8 cellular contexts compared by ENCODE assay signal in the genomic region with DNA sequence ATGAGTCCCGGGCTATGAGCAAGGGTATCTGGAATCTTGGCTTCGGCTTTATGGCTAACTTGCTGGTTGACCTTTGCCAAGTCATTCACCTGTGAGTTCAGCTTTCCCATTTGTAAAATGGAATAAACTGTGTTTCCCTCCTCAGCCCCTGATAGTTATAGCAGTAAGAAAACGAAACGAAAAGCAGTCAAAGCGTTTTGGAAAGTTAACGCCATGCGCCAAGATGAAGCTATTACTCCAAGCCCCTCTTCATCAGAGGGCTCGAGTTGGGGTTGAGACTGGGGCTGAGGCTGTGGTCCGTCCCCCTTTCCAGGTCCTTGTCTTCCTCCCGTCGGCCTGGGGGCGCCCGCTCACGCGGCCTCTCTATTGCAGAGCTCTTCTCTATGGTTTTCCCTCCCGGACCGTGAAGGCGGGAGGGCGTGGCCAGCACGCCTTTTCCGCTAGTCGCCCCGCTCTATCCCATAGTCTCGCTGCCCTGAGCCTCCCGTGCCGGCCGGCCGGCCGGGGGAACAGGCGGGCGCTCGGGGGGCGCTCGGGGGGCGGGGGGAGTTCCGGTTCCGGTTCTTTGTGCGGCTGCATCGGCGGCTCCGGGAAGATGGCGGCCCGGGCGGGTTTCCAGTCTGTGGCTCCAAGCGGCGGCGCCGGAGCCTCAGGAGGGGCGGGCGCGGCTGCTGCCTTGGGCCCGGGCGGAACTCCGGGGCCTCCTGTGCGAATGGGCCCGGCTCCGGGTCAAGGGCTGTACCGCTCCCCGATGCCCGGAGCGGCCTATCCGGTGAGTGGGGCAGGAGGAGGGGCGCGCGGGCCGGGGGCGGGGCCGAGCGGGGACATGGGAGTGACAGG. TPM values are rescaled to one million over a fixed set of nuclear protein-coding genes. Genes with fewer than 3 reads are reported as not detected.
A peak's percentile ranks its signal among the peaks of the same experiment; 100 is the strongest.
DNase-seq lines count a peak whose midpoint lies in the region; ATAC-seq and TF ChIP-seq lines count a peak whose summit lies in the region.

SMARCD1 (plus strand) TSS at position 568 of the 840 bp plus-strand sequence; CDS start at position 596, 28 bp downstream.

- peak within 1 kb of the TSS; percentile 79 for H3K4me2 ChIP-seq in Karpas-422 (ENCODE audit: low read depth, low read length, poor library complexity, severe bottlenecking)

- no peaks in the 10 kb centered on the region for H3K27me3 Mint-ChIP-seq in natural killer cell (ENCODE audit: low read depth in 2 of 2)

- H3K4me1 ChIP-seq in Karpas-422 (ENCODE audit: low read length): peaks cover 48% of the 10 kb centered on the region

- peak within 1 kb of the TSS; percentile 91 for H3K27ac ChIP-seq in Karpas-422 (ENCODE audit: low read length)

- peaks cover 33 to 38% of the 10 kb centered on the region in 2 donors for H3K4me1 Mint-ChIP-seq in natural killer cell

- no peaks in the 10 kb centered on the region for H3K27me3 ChIP-seq in Karpas-422 (ENCODE audit: low read length)

- DNase-seq in DMS79 treated with DMSO at 0.1 percent for 48 hours (lab: John Stamatoyannopoulos, UW) (peak; percentile 96), Karpas-422 (peak; percentile 96), RPMI7951 (ENCODE audit: low read depth) (peak; percentile 87), fibroblast of mammary gland (ENCODE audit: low read depth) (peak; percentile 85), natural killer cell (peak; percentile 72)
- DNase-seq in activated T-helper 1 cell treated with anti-CD3 and anti-CD28 coated beads, Interleukin-2, amount 50 U/mL, for 16 hours (ENCODE audit: low read depth in 1 of 2, low spot score in 1 of 2): peak; percentile 71 to 79
- DNase-seq in stimulated activated naive CD4-positive, alpha-beta T cell treated with Interleukin-2 at 50 U/mL for 16 hours (lab: John Stamatoyannopoulos, UW): peak; percentile 84

- TF ChIP-seq CTCF in fibroblast of mammary gland (conservative IDR thresholded peaks at IDR 0.05; ENCODE audit: control insufficient read depth, insufficient read depth, low read depth, low read length) (peak; percentile 47), natural killer cell (IDR thresholded peaks at IDR 0.05) (no peak)

- peaks cover 5% of the 10 kb centered on the region; the same call in 1 of the 2 replicates for H4K20me1 ChIP-seq in Karpas-422 (ENCODE audit: insufficient read depth, low read depth, low read length)

- H3K36me3 ChIP-seq in Karpas-422 (ENCODE audit: insufficient read depth, low read length): peaks cover 21% of the 10 kb centered on the region

- intact Hi-C loops in natural killer cell (cut with micrococcal nuclease): loop anchor here (1.0 to 10.0 kb wide), 2 partner anchors 26 to 230 kb away; no protein-coding TSS in a partner anchor

- H3K36me3 Mint-ChIP-seq in natural killer cell: peaks cover 6% of the 10 kb centered on the region

- peak within 1 kb of the TSS; percentile 94 for H3K4me3 Mint-ChIP-seq in natural killer cell

- H3K4me3 ChIP-seq in Karpas-422 (ENCODE audit: low read length) (peak within 1 kb of the TSS; percentile 80), fibroblast of mammary gland (ENCODE audit: control insufficient read depth, low read depth, low read length) (peak within 1 kb of the TSS; percentile 86)

- 0 out of 2 replicates have a peak within 1 kb of the TSS, but pooled peaks have one; percentile 56 for H2AFZ ChIP-seq in Karpas-422 (ENCODE audit: low read length)

- H3K27ac Mint-ChIP-seq in natural killer cell: peak within 1 kb of the TSS; percentile 89 to 94

- no peaks in the 10 kb centered on the region for H3K9me3 Mint-ChIP-seq in natural killer cell

- ATAC-seq in GM21737 (IDR thresholded peaks at IDR 0.05; ENCODE audit: unreplicated experiment): peak; percentile 87
- ATAC-seq in natural killer cell: peak; percentile 78 to 93 (median 87)

- peak within 1 kb of the TSS; percentile 79 for H3K9ac ChIP-seq in Karpas-422 (ENCODE audit: low read length)

- H3K9me3 ChIP-seq in Karpas-422 (ENCODE audit: low read length): no peaks in the 10 kb centered on the region

- H3K79me2 ChIP-seq in Karpas-422 (ENCODE audit: low read length): peaks cover 42% of the 10 kb centered on the region

- no peaks in the 10 kb centered on the region for H3K9me2 ChIP-seq in Karpas-422 (replicated peaks; ENCODE audit: insufficient read depth, low read length)

RNA-seq across cellular contexts. Expression of gene SMARCD1, which starts in this region (rescaled TPM):
- 124 and 168 TPM in 2 replicates for total RNA-seq in Karpas-422 (2014; rRNA removed; shearing (Covaris generic); ENCODE audit: low replicate concordance)
- total RNA-seq in RPMI7951 (2014; rRNA removed; shearing (Covaris generic)): 35.9 and 41.8 TPM in 2 replicates
- total RNA-seq in natural killer cell: 10 to 100 TPM; 81.3 to 97.0 (median 88.6) TPM

Comparison
In these comparisons a context has a peak if more than half of its experiments do, and no peak if none do; other contexts are left out.
1. Peak in every context shown above with its lines: DNase-seq, ATAC-seq, H3K4me3 ChIP-seq and H3K27ac ChIP-seq.